In the genomic region with DNA sequence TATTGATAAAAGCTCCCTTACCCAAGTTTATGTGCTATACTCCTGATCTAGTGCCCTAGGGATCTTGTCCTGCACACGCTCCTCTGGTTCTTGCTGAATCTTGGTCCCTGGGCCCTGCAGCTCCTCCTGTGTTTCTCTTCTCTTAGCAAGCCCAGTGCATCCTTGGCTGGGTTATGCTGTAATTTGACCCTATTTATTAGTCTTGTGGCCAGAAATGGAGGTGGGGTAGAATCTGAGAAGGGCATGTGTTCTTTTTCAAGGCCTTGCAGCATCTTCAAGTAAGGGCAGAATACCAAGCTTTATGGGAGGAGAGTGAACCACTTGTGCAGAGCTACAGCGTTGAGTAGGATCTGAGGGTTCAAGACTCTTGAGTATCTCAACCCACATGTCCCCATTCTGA, we compare ENCODE assay signal across 21 cellular contexts.
"Had no signal": no experiment of that assay in that cellular context is flagged by ENCODE, and none has a peak within 500 bp of the region (broad histone marks: within the 10 kb centered on the region; RNA-seq: fewer than 3 reads in every experiment).

No MANE protein-coding gene starts in this region.

- H3K9me3 ChIP-seq: tibial artery, uterus had no signal

- H3K27me3 ChIP-seq: tibial artery, uterus had no signal

- DNase-seq: activated CD4-positive, alpha-beta T cell treated with anti-CD3 and anti-CD28 coated beads, Interleukin-2, amount 10 ng/mL, durations not matched to agents 24 days and 14 days; activated CD4-positive, CD25-positive, alpha-beta regulatory T cell; activated CD8-positive, alpha-beta memory T cell treated with anti-CD3 and anti-CD28 coated beads, Interleukin-2, amount 50 U/mL, for 4 hours; activated CD8-positive, alpha-beta T cell treated with anti-CD3 and anti-CD28 coated beads, Interleukin-2, amount 10 ng/mL, durations not matched to agents 7 days and 5 days; activated gamma-delta T cell; activated T-cell treated with anti-CD3 and anti-CD28 coated beads, Interleukin-2, amount 50 U/mL, for 48 hours; amniotic stem cell; central memory CD4-positive, alpha-beta T cell; cortex of kidney; effector memory CD4-positive, alpha-beta T cell; hippocampal formation; kidney; left ventricle myocardium superior; mesenchymal stem cell; stimulated activated CD4-positive, alpha-beta T cell treated with anti-CD3 and anti-CD28 coated beads, Interleukin-4, amount 100 ng/mL, for 24 hours; stimulated activated naive CD4-positive, alpha-beta T cell; tibial artery; uterus had no signal

- ATAC-seq: activated CD8-positive, alpha-beta T cell treated with anti-CD3 and anti-CD28 coated beads, Interleukin-2, amount 10 ng/mL, durations not matched to agents 7 days and 5 days; activated naive CD4-positive, alpha-beta T cell treated with anti-CD3 and anti-CD28 coated beads, Interleukin-2, amount 50 U/mL, for 72 hours; left ventricle myocardium superior; natural killer cell treated with Interleukin-12 subunit alpha and Interleukin-12 subunit beta and Interleukin-15 and Interleukin-18, amount 100 ng/mL, for 72 hours had no signal

- H3K36me3 ChIP-seq: tibial artery, uterus had no signal

- H3K4me1 ChIP-seq: uterus had no signal

- H3K27ac ChIP-seq: skin epidermis, tibial artery, uterus had no signal

- H3K4me3 ChIP-seq: skin epidermis, tibial artery, uterus had no signal
